ENCODE assay signal across 29 cellular contexts in genomic region chr2:79621755-79622154, GRCh38.
"Had no signal": no experiment of that assay in that cellular context is flagged by ENCODE, and none has a peak within 500 bp of the region (broad histone marks: within the 10 kb centered on the region; RNA-seq: fewer than 3 reads in every experiment).

No MANE protein-coding gene starts in this region.

- H3K27me3 ChIP-seq: ascending aorta, body of pancreas, brain microvascular endothelial cell had no signal

- DNase-seq: activated B cell treated with CpG ODN at 0.5 μM for 24 hours; activated CD4-positive, alpha-beta memory T cell treated with anti-CD3 and anti-CD28 coated beads for 36 hours; activated CD4-positive, alpha-beta T cell treated with anti-CD3 and anti-CD28 coated beads for 4 hours; activated CD4-positive, alpha-beta T cell treated with anti-CD3 and anti-CD28 coated beads, Interleukin-2, amount 10 ng/mL, durations not matched to agents 24 days and 14 days; activated CD4-positive, alpha-beta T cell treated with anti-CD3 and anti-CD28 coated beads, Interleukin-2, amount 50 U/mL, for 1 hour; activated CD4-positive, alpha-beta T cell treated with anti-CD3 and anti-CD28 coated beads, Interleukin-2, amount 50 U/mL, for 4 hours; activated CD4-positive, CD25-positive, alpha-beta regulatory T cell treated with anti-CD3 and anti-CD28 coated beads, Interleukin-2, amount 50 U/mL, for 72 hours; activated CD8-positive, alpha-beta memory T cell treated with anti-CD3 and anti-CD28 coated beads, Interleukin-2, amount 50 U/mL, for 48 hours; activated CD8-positive, alpha-beta T cell treated with anti-CD3 and anti-CD28 coated beads for 36 hours; activated effector memory CD4-positive, alpha-beta T cell treated with Interleukin-2 at 50 U/mL for 16 hours; activated gamma-delta T cell; activated naive CD4-positive, alpha-beta T cell treated with anti-CD3 and anti-CD28 coated beads, Interleukin-2, amount 10 ng/mL, durations not matched to agents 7 days and 5 days; activated naive CD4-positive, alpha-beta T cell treated with Interleukin-2 at 50 U/mL for 16 hours; activated naive CD8-positive, alpha-beta T cell treated with anti-CD3 and anti-CD28 coated beads, Interleukin-2, amount 10 ng/mL, durations not matched to agents 7 days and 5 days; activated naive CD8-positive, alpha-beta T cell treated with anti-CD3 and anti-CD28 coated beads, Interleukin-2, amount 50 U/mL, for 24 hours; activated T-cell treated with anti-CD3 and anti-CD28 coated beads, Interleukin-2, amount 50 U/mL, for 24 hours; activated T-cell treated with anti-CD3 and anti-CD28 coated beads, Interleukin-2, amount 50 U/mL, for 48 hours; amygdala; anterior cingulate cortex; body of pancreas; brain microvascular endothelial cell; central memory CD4-positive, alpha-beta T cell; T-helper 1 cell; T-helper 2 cell; T-helper 9 cell had no signal

- H3K4me1 ChIP-seq: ascending aorta, body of pancreas, breast epithelium had no signal

- H3K4me3 ChIP-seq: ascending aorta, body of pancreas, breast epithelium had no signal

- H3K27ac ChIP-seq: ascending aorta, body of pancreas, brain microvascular endothelial cell, breast epithelium, VCaP had no signal

- H3K36me3 ChIP-seq: ascending aorta, brain microvascular endothelial cell, breast epithelium had no signal

- H3K9me3 ChIP-seq: ascending aorta, body of pancreas, breast epithelium had no signal

- ATAC-seq: activated CD8-positive, alpha-beta T cell treated with anti-CD3 and anti-CD28 coated beads for 36 hours; activated naive CD8-positive, alpha-beta T cell treated with anti-CD3 and anti-CD28 coated beads, Interleukin-2, amount 50 U/mL, for 24 hours; body of pancreas had no signal

- FAIRE-seq: TTC549 had no signal
